In the genomic region with DNA sequence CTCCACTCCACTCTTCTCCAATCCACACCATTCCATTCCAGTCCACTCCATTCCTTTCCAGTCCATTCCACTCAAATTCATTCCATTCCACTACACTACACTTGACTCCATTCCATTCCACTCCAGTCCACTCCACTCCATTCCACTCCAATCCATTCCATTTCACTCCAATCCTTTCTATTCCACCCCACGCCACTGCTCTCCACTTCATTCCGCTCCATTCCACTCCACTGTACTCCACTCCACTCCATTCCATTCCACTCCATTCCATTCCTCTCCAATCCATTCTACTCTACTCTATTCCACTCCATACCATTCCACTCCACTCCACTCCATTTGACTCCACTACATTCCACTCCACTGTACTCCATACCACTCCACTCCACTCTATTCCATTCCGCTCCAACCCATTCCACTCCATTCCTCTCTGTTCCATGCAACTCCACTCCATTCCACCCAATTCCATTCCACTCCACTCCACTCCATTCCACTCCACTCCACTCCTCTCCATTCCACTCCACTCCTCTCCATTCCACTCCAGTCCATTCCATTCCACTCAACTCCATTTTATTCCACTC, we compare ENCODE assay signal across 11 cellular contexts. TPM values are rescaled to one million over a fixed set of nuclear protein-coding genes. Genes with fewer than 3 reads are reported as not detected.
"Had no signal": no experiment of that assay in that cellular context is flagged by ENCODE, and none has a peak within 500 bp of the region (broad histone marks: within the 10 kb centered on the region; RNA-seq: fewer than 3 reads in every experiment).

No MANE protein-coding gene starts in this region.

- H2AFZ ChIP-seq: GM23338 had no signal

- ATAC-seq: GM23338 had no signal

- H3K27ac Mint-ChIP-seq: GM23338, H9, HFFc6, IgD-negative memory B cell had no signal

- H3K4me3 Mint-ChIP-seq: GM23338, H9, HFFc6, IgD-negative memory B cell had no signal

- H3K9me3 Mint-ChIP-seq: HFFc6, IgD-negative memory B cell had no signal

- H3K4me2 ChIP-seq: GM23338, KMS-11 had no signal

- H3K36me3 Mint-ChIP-seq: IgD-negative memory B cell had no signal

- H3K4me3 ChIP-seq: GM23338 had no signal

- DNase-seq: H9, HCEC 1CT, HFFc6, KBM-7 had no signal

- H3K4me1 Mint-ChIP-seq: GM23338, H9, IgD-negative memory B cell had no signal

- H3K9ac ChIP-seq: KMS-11 had no signal

- FAIRE-seq: H1, H54 had no signal

- H3K27ac ChIP-seq: HL-60, KMS-11 had no signal

RNA-seq across cellular contexts. Expression of gene DEFB125, which starts 23.4 kb away (rescaled TPM):
- total RNA-seq: GM23338, H1, H9, HFFc6, HT1080 had no signal
- polyA plus RNA-seq: GM23338, H1, IgD-negative memory B cell had no signal
